Comparison of ENCODE assay signal across 8 cellular contexts in genomic region chr13:87671031-87671823, GRCh38. TPM values are rescaled to one million over a fixed set of nuclear protein-coding genes. Genes with fewer than 3 reads are reported as not detected.
A peak's percentile ranks its signal among the peaks of the same experiment; 100 is the strongest.
DNase-seq lines count a peak whose midpoint lies in the region; ATAC-seq and TF ChIP-seq lines count a peak whose summit lies in the region.

SLITRK5 (plus strand) TSS chr13:87671371; CDS start chr13:87675389, 4,018 bp downstream.

- ATAC-seq in HG03354 (IDR thresholded peaks at IDR 0.05; ENCODE audit: poor library complexity, severe bottlenecking, unreplicated experiment), result peak; percentile 95
- peak; percentile 94 for ATAC-seq in stimulated activated effector memory CD8-positive, alpha-beta T cell treated with anti-CD3 and anti-CD28 coated beads, Interleukin-12 subunit alpha, Interleukin-12 subunit beta, amount 100 ng/mL, for 72 hours

- H3K9me3 Mint-ChIP-seq in stimulated activated effector memory CD8-positive, alpha-beta T cell treated with anti-CD3 and anti-CD28 coated beads, Interleukin-12 subunit alpha, Interleukin-12 subunit beta, amount 100 ng/mL, for 72 hours, result no peaks in the 10 kb centered on the region

- H3K36me3 Mint-ChIP-seq in stimulated activated effector memory CD8-positive, alpha-beta T cell treated with anti-CD3 and anti-CD28 coated beads, Interleukin-12 subunit alpha, Interleukin-12 subunit beta, amount 100 ng/mL, for 72 hours, result no peaks in the 10 kb centered on the region

- peaks cover 18% of the 10 kb centered on the region for H3K4me1 Mint-ChIP-seq in stimulated activated effector memory CD8-positive, alpha-beta T cell treated with anti-CD3 and anti-CD28 coated beads, Interleukin-12 subunit alpha, Interleukin-12 subunit beta, amount 100 ng/mL, for 72 hours

- H3K27ac Mint-ChIP-seq in stimulated activated effector memory CD8-positive, alpha-beta T cell treated with anti-CD3 and anti-CD28 coated beads, Interleukin-12 subunit alpha, Interleukin-12 subunit beta, amount 100 ng/mL, for 72 hours, result no peak within 1 kb of the TSS

- H3K4me3 ChIP-seq in BJ (ENCODE audit: low read depth, low read length) (peak within 1 kb of the TSS; percentile 25), epithelial cell of proximal tubule (ENCODE audit: low read depth, low read length) (peak within 1 kb of the TSS; percentile 62)

- DNase-seq in BJ (ENCODE audit: low read depth) (no peak), GM19240 (ENCODE audit: insufficient read length, low spot score) (peak; percentile 25), NCI-H748 (lab: John Stamatoyannopoulos, UW; ENCODE audit: unreplicated experiment) (peak; percentile 91), epithelial cell of proximal tubule (ENCODE audit: low read depth) (peak; percentile 39), mucosa of gallbladder (ENCODE audit: low spot score) (peak; percentile 60)
- DNase-seq in activated CD8-positive, alpha-beta memory T cell treated with anti-CD3 and anti-CD28 coated beads, Interleukin-2, amount 50 U/mL, for 48 hours, result peak; percentile 84
- peak; percentile 42 to 66 for DNase-seq in stimulated activated effector memory CD8-positive, alpha-beta T cell treated with anti-CD3 and anti-CD28 coated beads, Interleukin-12 subunit alpha, Interleukin-12 subunit beta, amount 100 ng/mL, for 72 hours (ENCODE audit: low spot score in 2 of 2)

- POLR2A ChIA-PET in BJ (lab: Charles Lee), result no interaction called here

- H3K4me3 Mint-ChIP-seq in stimulated activated effector memory CD8-positive, alpha-beta T cell treated with anti-CD3 and anti-CD28 coated beads, Interleukin-12 subunit alpha, Interleukin-12 subunit beta, amount 100 ng/mL, for 72 hours, result peak within 1 kb of the TSS; percentile 73

- CTCF ChIA-PET in BJ (lab: Yijun Ruan, JAX), result interaction anchor here (1.4 kb wide), 2 partner anchors 10 to 21 kb away, joined by 4 to 6 read pairs; no protein-coding TSS in a partner anchor

- H3K27me3 ChIP-seq in BJ (ENCODE audit: control insufficient read depth, insufficient read depth, low read length), result peaks cover 9% of the 10 kb centered on the region

- H3K36me3 ChIP-seq in BJ (ENCODE audit: control insufficient read depth, insufficient read depth, low read length), result no peaks in the 10 kb centered on the region

- TF ChIP-seq CTCF in BJ (IDR thresholded peaks at IDR 0.05; ENCODE audit: insufficient read depth, low read depth, low read length) (peak; percentile 86), epithelial cell of proximal tubule (conservative IDR thresholded peaks at IDR 0.05; ENCODE audit: low read depth, low read length) (peak; percentile 82)

RNA-seq across cellular contexts. Expression of gene SLITRK5, which starts in this region (rescaled TPM):
- polyA plus RNA-seq in BJ (2011; rRNA removed), result not detected in 2 replicates
- not detected in 2 replicates for polyA minus RNA-seq in BJ (2011; rRNA and poly(A)+ RNA removed)
- total RNA-seq in epithelial cell of proximal tubule (under 0.01 TPM in 1 of 2 replicates, not detected in the other), mucosa of gallbladder (0.03 TPM)

Comparison
In these comparisons a context has a peak if more than half of its experiments do, and no peak if none do; other contexts are left out.
1. Peak in DNase-seq and H3K4me3 ChIP-seq in epithelial cell of proximal tubule; RNA of the gene not detected or under 1 TPM.
2. Peak in DNase-seq in mucosa of gallbladder; RNA of the gene not detected or under 1 TPM.